8 cellular contexts compared by ENCODE assay signal in genomic region chrX:155263854-155264628, GRCh38. TPM values are rescaled to one million over a fixed set of nuclear protein-coding genes. Genes with fewer than 3 reads are reported as not detected.
DNase-seq lines count a peak whose midpoint lies in the region; ATAC-seq and TF ChIP-seq lines count a peak whose summit lies in the region.

Gene RAB39B (minus strand): TSS chrX:155264491. CDS start chrX:155264288, 203 bp downstream.

- H3K27me3 ChIP-seq in Caco-2 (replicated peaks; ENCODE audit: control insufficient read depth, insufficient read depth, low read length) (no peaks in the 10 kb centered on the region), PC-3 (ENCODE audit: low read length) (peaks cover 22% of the 10 kb centered on the region), neuron (ENCODE audit: insufficient read depth, low read length) (no peaks in the 10 kb centered on the region), stomach smooth muscle (ENCODE audit: control insufficient read depth in 1 of 2, insufficient read depth in 2 of 2, low read length in 2 of 2) (no peaks in the 10 kb centered on the region)

- H3K27ac ChIP-seq in PC-3 (ENCODE audit: low read length) = no peak within 1 kb of the TSS
- no peak within 1 kb of the TSS for H3K27ac ChIP-seq in stomach smooth muscle (ENCODE audit: low read length)

- H3K9me3 ChIP-seq in Caco-2 (no peaks in the 10 kb centered on the region), PC-3 (ENCODE audit: low read length) (no peaks in the 10 kb centered on the region), neuron (ENCODE audit: low read length) (no peaks in the 10 kb centered on the region), stomach smooth muscle (ENCODE audit: control insufficient read depth in 2 of 2, low read length in 2 of 2) (no peaks in the 10 kb centered on the region)

- peak; percentile 39 to 56 for DNase-seq in Caco-2
- peak; percentile 62 for DNase-seq in HPDE6-E6E7 (ENCODE audit: extremely low spot score)
- peak; percentile 53 for DNase-seq in PC-3
- peak; percentile 40 for DNase-seq in fibroblast of villous mesenchyme (ENCODE audit: low read depth)

- no peak within 1 kb of the TSS for H3K4me2 ChIP-seq in PC-3 (ENCODE audit: low read length)

- H3K4me1 Mint-ChIP-seq in Caco-2 (ENCODE audit: low read depth, unreplicated experiment) = no peaks in the 10 kb centered on the region
- H3K4me1 Mint-ChIP-seq in activated T-helper 17 cell treated with anti-CD3 and anti-CD28 coated beads, Interleukin-2, amount 50 U/mL, for 72 hours = peaks cover 5% of the 10 kb centered on the region

- no peaks in the 10 kb centered on the region for H3K9me2 ChIP-seq in PC-3 (replicated peaks; ENCODE audit: low read length)

- H3K36me3 Mint-ChIP-seq in Caco-2 (ENCODE audit: insufficient read depth, unreplicated experiment) = no peaks in the 10 kb centered on the region
- peaks cover 38% of the 10 kb centered on the region for H3K36me3 Mint-ChIP-seq in activated T-helper 17 cell treated with anti-CD3 and anti-CD28 coated beads, Interleukin-2, amount 50 U/mL, for 72 hours (ENCODE audit: low read depth)

- ATAC-seq in GM19467 (IDR thresholded peaks at IDR 0.05; ENCODE audit: unreplicated experiment) (peak; percentile 87), PC-3 (peak; percentile 77)
- peak; percentile 96 for ATAC-seq in activated T-helper 17 cell treated with anti-CD3 and anti-CD28 coated beads, Interleukin-2, amount 50 U/mL, for 72 hours (replicated peaks)

- no peak within 1 kb of the TSS for H3K27ac Mint-ChIP-seq in Caco-2 (ENCODE audit: unreplicated experiment)
- H3K27ac Mint-ChIP-seq in activated T-helper 17 cell treated with anti-CD3 and anti-CD28 coated beads, Interleukin-2, amount 50 U/mL, for 72 hours = peak within 1 kb of the TSS; percentile 87

- H3K4me3 ChIP-seq in Caco-2 (ENCODE audit: low read depth, low read length) (peak within 1 kb of the TSS; percentile 10), PC-3 (ENCODE audit: low read length) (no peak within 1 kb of the TSS), fibroblast of villous mesenchyme (ENCODE audit: low read depth, low read length) (no peak within 1 kb of the TSS), neuron (ENCODE audit: low read length) (peak within 1 kb of the TSS; percentile 91), stomach smooth muscle (ENCODE audit: low read length in 2 of 2) (peak within 1 kb of the TSS; percentile 31 to 66)

- no peaks in the 10 kb centered on the region for H3K9me3 Mint-ChIP-seq in Caco-2 (ENCODE audit: unreplicated experiment)
- no peaks in the 10 kb centered on the region for H3K9me3 Mint-ChIP-seq in activated T-helper 17 cell treated with anti-CD3 and anti-CD28 coated beads, Interleukin-2, amount 50 U/mL, for 72 hours

- no peak within 1 kb of the TSS for H2AFZ ChIP-seq in PC-3 (ENCODE audit: low read length)
- peak within 1 kb of the TSS; percentile 78 for H2AFZ ChIP-seq in neuron (ENCODE audit: low read depth, low read length)

- BruUV-seq in Caco-2 (replicated peaks; lab: Mats Ljungman, UMichigan) = no TSS peak
- BruUV-seq in PC-3 (replicated peaks; lab: Mats Ljungman, UMichigan) = no TSS peak

- H3K36me3 ChIP-seq in Caco-2 (ENCODE audit: control insufficient read depth, insufficient read depth, low read length) (no peaks in the 10 kb centered on the region), PC-3 (ENCODE audit: low read depth, low read length) (no peaks in the 10 kb centered on the region), neuron (ENCODE audit: insufficient read depth, low read length) (no peaks in the 10 kb centered on the region), stomach smooth muscle (ENCODE audit: control insufficient read depth in 2 of 2, insufficient read depth in 2 of 2, low read length in 2 of 2) (no peaks in the 10 kb centered on the region)

- H3K79me2 ChIP-seq in PC-3 (ENCODE audit: low read length) = no peaks in the 10 kb centered on the region

- no peaks in the 10 kb centered on the region for H3F3A ChIP-seq in PC-3 (ENCODE audit: low read length, unreplicated experiment)

- H3K27me3 Mint-ChIP-seq in Caco-2 (ENCODE audit: insufficient read depth, unreplicated experiment) = no peaks in the 10 kb centered on the region
- no peaks in the 10 kb centered on the region for H3K27me3 Mint-ChIP-seq in activated T-helper 17 cell treated with anti-CD3 and anti-CD28 coated beads, Interleukin-2, amount 50 U/mL, for 72 hours

- no peaks in the 10 kb centered on the region for H4K20me1 ChIP-seq in PC-3 (ENCODE audit: low read length)

- TF ChIP-seq CTCF in Caco-2 (IDR thresholded peaks at IDR 0.05; ENCODE audit: insufficient read depth in 1 of 2, low read depth in 1 of 2, low read length in 1 of 2, severe bottlenecking in 1 of 2, unreplicated experiment in 1 of 2) = no peak
- no peak for TF ChIP-seq CTCF in PC-3 (conservative IDR thresholded peaks at IDR 0.05; ENCODE audit: low read depth, low read length)
- TF ChIP-seq CTCF in fibroblast of villous mesenchyme (IDR thresholded peaks at IDR 0.05; ENCODE audit: insufficient read depth, low read depth, low read length) = no peak

- POLR2A ChIA-PET in Caco-2 (lab: Charles Lee) = no interaction called here
- POLR2A ChIA-PET in PC-3 (lab: Charles Lee; ENCODE audit: unreplicated experiment) = no interaction called here

- intact Hi-C loops in Caco-2 (cut with micrococcal nuclease; ENCODE audit: unreplicated experiment) = no loop called here
- intact Hi-C loops in PC-3 (cut with micrococcal nuclease) = no loop called here

- CTCF ChIA-PET in Caco-2 (lab: Charles Lee) (no interaction called here), PC-3 (lab: Charles Lee) (no interaction called here)

- H3K9ac ChIP-seq in PC-3 (ENCODE audit: low read length) (no peak within 1 kb of the TSS), stomach smooth muscle (ENCODE audit: low read length in 2 of 2) (no peak within 1 kb of the TSS)

- H3K4me1 ChIP-seq in Caco-2 = no peaks in the 10 kb centered on the region
- no peaks in the 10 kb centered on the region for H3K4me1 ChIP-seq in PC-3 (ENCODE audit: insufficient read depth, low read length)
- no peaks in the 10 kb centered on the region for H3K4me1 ChIP-seq in neuron (ENCODE audit: insufficient read depth, low read length)
- peaks cover 5% of the 10 kb centered on the region for H3K4me1 ChIP-seq in stomach smooth muscle (ENCODE audit: control insufficient read depth, insufficient read depth, low read length)

- H3K4me3 Mint-ChIP-seq in Caco-2 (ENCODE audit: unreplicated experiment) = peak within 1 kb of the TSS; percentile 31
- H3K4me3 Mint-ChIP-seq in activated T-helper 17 cell treated with anti-CD3 and anti-CD28 coated beads, Interleukin-2, amount 50 U/mL, for 72 hours = peak within 1 kb of the TSS; percentile 83

RNA-seq across cellular contexts. Expression of gene RAB39B, which starts in this region (rescaled TPM):
- total RNA-seq in Caco-2 (2022) = 0.18 and 0.23 TPM in 2 replicates
- 0.04 TPM in 1 of 2 replicates, not detected in the other for total RNA-seq in PC-3 (2014; rRNA removed)
- total RNA-seq in activated T-helper 17 cell treated with anti-CD3 and anti-CD28 coated beads, Interleukin-2, amount 50 U/mL, for 72 hours = 10 to 100 TPM; 10.2 to 10.3 TPM
- under 0.01 and 0.43 TPM in 2 replicates for total RNA-seq in fibroblast of villous mesenchyme

Comparison
In these comparisons a context has a peak if more than half of its experiments do, and no peak if none do; other contexts are left out.
1. Peak in DNase-seq and H3K4me3 ChIP-seq in Caco-2; RNA of the gene not detected or under 1 TPM.
2. Peak in DNase-seq and ATAC-seq in PC-3; RNA of the gene not detected or under 1 TPM.
3. Peak in DNase-seq in fibroblast of villous mesenchyme; RNA of the gene not detected or under 1 TPM.
4. H3K4me3 ChIP-seq: peak in neuron (single experiment) and stomach smooth muscle (2 of 2); none in PC-3 (single experiment) and fibroblast of villous mesenchyme (single experiment).
5. Peak in every context shown above with its lines, with median percentiles within 50 percentile points of each other: DNase-seq and ATAC-seq.